ENCODE assay signal across 1 cellular context in genomic region chr15:78108300-78109084, GRCh38.
A peak's percentile ranks its signal among the peaks of the same experiment; 100 is the strongest.
TF ChIP-seq lines count a peak whose summit lies in the region.

No MANE protein-coding gene starts in this region.

TF ChIP-seq in H1, 55 proteins besides CTCF, POLR2A, EP300 and RAD21:
- TF ChIP-seq TCF12 (IDR thresholded peaks at IDR 0.05; ENCODE audit: low read depth, low read length) (0 out of 2 replicates have a peak, but pooled peaks have one; percentile 36), SIRT6 (IDR thresholded peaks at IDR 0.05; ENCODE audit: low read length) (no peak), BACH1 (IDR thresholded peaks at IDR 0.05; ENCODE audit: low read length) (peak; percentile 77), GABPA (IDR thresholded peaks at IDR 0.05; ENCODE audit: borderline replicate concordance, insufficient read depth, low read length) (0 out of 2 replicates have a peak, but pooled peaks have one; percentile 27), SP1 (IDR thresholded peaks at IDR 0.05; ENCODE audit: low read depth, low read length) (peak; percentile 23; the same call in 1 of the 2 replicates), SIN3A (conservative IDR thresholded peaks at IDR 0.05 in 1 of 2, IDR thresholded peaks at IDR 0.05 in 1 of 2; ENCODE audit: low read depth in 1 of 2, low read length in 2 of 2) (0 out of 4 replicates have a peak, but pooled peaks of 1 of the 2 experiments have one; percentile 66), CHD1 (IDR thresholded peaks at IDR 0.05; ENCODE audit: low read depth, low read length) (no peak), EGR1 (IDR thresholded peaks at IDR 0.05; ENCODE audit: borderline replicate concordance, low read depth, low read length) (no peak), HDAC2 (IDR thresholded peaks at IDR 0.05; ENCODE audit: borderline replicate concordance in 1 of 2, low read depth in 2 of 2, low read length in 2 of 2) (peak in 1 of 2 experiments; percentile 58; a peak in 1 of 4 replicates), SUZ12 (IDR thresholded peaks at IDR 0.05; ENCODE audit: low read length) (no peak), YY1 (IDR thresholded peaks at IDR 0.05; ENCODE audit: low read depth, low read length) (peak; percentile 45; the same call in 1 of the 2 replicates)
- TF ChIP-seq, protein P1, sequence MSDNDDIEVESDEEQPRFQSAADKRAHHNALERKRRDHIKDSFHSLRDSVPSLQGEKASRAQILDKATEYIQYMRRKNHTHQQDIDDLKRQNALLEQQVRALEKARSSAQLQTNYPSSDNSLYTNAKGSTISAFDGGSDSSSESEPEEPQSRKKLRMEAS (IDR thresholded peaks at IDR 0.05), result 0 out of 2 replicates have a peak, but pooled peaks have one; percentile 25
